Comparison of ENCODE assay signal across 8 cellular contexts in genomic region chr3:122074621-122075265, GRCh38. TPM values are rescaled to one million over a fixed set of nuclear protein-coding genes. Genes with fewer than 3 reads are reported as not detected.
DNase-seq lines count a peak whose midpoint lies in the region; ATAC-seq and TF ChIP-seq lines count a peak whose summit lies in the region.

No MANE protein-coding gene starts in this region.

- intact Hi-C loops in left cardiac atrium (cut with DNase I) = no loop called here

- H2BK12ac ChIP-seq in mesenchymal stem cell (ENCODE audit: low read length in 2 of 2) = no peak overlapping the region

- no peak overlapping the region for H4K8ac ChIP-seq in mesenchymal stem cell (ENCODE audit: low read length)

- in situ Hi-C loops in GM13976 (cut with MboI; ENCODE audit: low sequenced_read_pairs, unreplicated experiment) = no loop called here

- H2BK15ac ChIP-seq in mesenchymal stem cell (ENCODE audit: low read depth, poor library complexity, severe bottlenecking) = no peak overlapping the region

- no peak overlapping the region for H3K14ac ChIP-seq in mesenchymal stem cell (ENCODE audit: low read length in 2 of 2)

- H3K4me3 ChIP-seq in HL-60 (replicated peaks; ENCODE audit: insufficient read depth, low read length) (no peak overlapping the region), coronary artery (no peak overlapping the region), mesenchymal stem cell (ENCODE audit: insufficient read depth in 1 of 2, low read depth in 1 of 2, low read length in 2 of 2) (no peak overlapping the region)
- H3K4me3 ChIP-seq in effector memory CD4-positive, alpha-beta T cell (ENCODE audit: insufficient read depth, low read depth, low read length, poor library complexity, severe bottlenecking) = no peak overlapping the region

- no peak overlapping the region for H3K23ac ChIP-seq in mesenchymal stem cell (ENCODE audit: low read length in 2 of 2)

- H3K4me1 ChIP-seq in effector memory CD4-positive, alpha-beta T cell (ENCODE audit: control insufficient read depth, insufficient read depth, low read length, poor library complexity, severe bottlenecking) = no peaks in the 10 kb centered on the region
- H3K4me1 ChIP-seq in mesenchymal stem cell (ENCODE audit: control insufficient read depth, insufficient read depth, low read depth, low read length) = no peaks in the 10 kb centered on the region

- peak; percentile 49 for DNase-seq in GM13976 (ENCODE audit: low spot score)
- peak; percentile 67 to 77 for DNase-seq in HL-60 (ENCODE audit: low read depth in 1 of 2, low spot score in 1 of 2)
- peak; percentile 61 for DNase-seq in left cardiac atrium
- DNase-seq in effector memory CD4-positive, alpha-beta T cell = no peak
- no peak for DNase-seq in COLO668 (lab: John Stamatoyannopoulos, UW; ENCODE audit: unreplicated experiment)
- DNase-seq in coronary artery (ENCODE audit: low spot score) = no peak
- no peak for DNase-seq in mesenchymal stem cell

- peak; percentile 42 for ATAC-seq in GM21526 (IDR thresholded peaks at IDR 0.05; ENCODE audit: low FRiP score, unreplicated experiment)
- peak; percentile 78 to 93 for ATAC-seq in left cardiac atrium

- H3K79me1 ChIP-seq in mesenchymal stem cell (replicated peaks; ENCODE audit: low read length, poor library complexity, severe bottlenecking) = no peaks in the 10 kb centered on the region

- H3K36me3 ChIP-seq in effector memory CD4-positive, alpha-beta T cell (ENCODE audit: control insufficient read depth, insufficient read depth, low read length) = no peaks in the 10 kb centered on the region
- H3K36me3 ChIP-seq in mesenchymal stem cell (ENCODE audit: control insufficient read depth in 1 of 2, insufficient read depth in 2 of 2, low read depth in 1 of 2, low read length in 2 of 2) = no peaks in the 10 kb centered on the region

- TF ChIP-seq CTCF in GM13976 (IDR thresholded peaks at IDR 0.05; ENCODE audit: borderline replicate concordance, control extremely low read depth, extremely low read depth, insufficient read depth, missing control alignments) (no peak), HL-60 (IDR thresholded peaks at IDR 0.05; ENCODE audit: insufficient read depth, low read length) (no peak), coronary artery (IDR thresholded peaks at IDR 0.05) (no peak)

- no peak overlapping the region for H2BK5ac ChIP-seq in mesenchymal stem cell (ENCODE audit: low read depth, low read length, poor library complexity, severe bottlenecking)

- no peak overlapping the region for H4K91ac ChIP-seq in mesenchymal stem cell (ENCODE audit: low read length)

- H3K18ac ChIP-seq in mesenchymal stem cell (ENCODE audit: low read depth in 1 of 2, low read length in 2 of 2) = no peak overlapping the region

- no peak overlapping the region for H3K4me2 ChIP-seq in mesenchymal stem cell (ENCODE audit: low read length, poor library complexity, severe bottlenecking)

- H3K27me3 ChIP-seq in HL-60 (ENCODE audit: insufficient read depth, poor library complexity, severe bottlenecking) (no peaks in the 10 kb centered on the region), mesenchymal stem cell (ENCODE audit: control insufficient read depth in 1 of 2, insufficient read depth in 1 of 2, low read length in 2 of 2) (peaks cover 0 to 42% of the 10 kb centered on the region in 2 experiments)
- H3K27me3 ChIP-seq in effector memory CD4-positive, alpha-beta T cell (replicated peaks; ENCODE audit: control insufficient read depth, insufficient read depth, low read length, poor library complexity, severe bottlenecking) = no peaks in the 10 kb centered on the region

- H2BK120ac ChIP-seq in mesenchymal stem cell (ENCODE audit: low read depth, low read length) = no peak overlapping the region

- 79% methylated on average over 5 of the region's 6 CpGs for WGBS in mesenchymal stem cell

- no peak overlapping the region for H2AFZ ChIP-seq in mesenchymal stem cell (ENCODE audit: low read depth, low read length)

- H2AK5ac ChIP-seq in mesenchymal stem cell (ENCODE audit: low read length, severe bottlenecking) = no peak overlapping the region

- no peak overlapping the region for H3K4ac ChIP-seq in mesenchymal stem cell (ENCODE audit: low read depth in 1 of 2, low read length in 2 of 2)

- no peak overlapping the region for H3K9ac ChIP-seq in mesenchymal stem cell (ENCODE audit: low read length)

- H3K27ac ChIP-seq in HL-60 (replicated peaks) (peak overlapping the region; percentile 70), coronary artery (peak overlapping the region in 1 of 2 donors; percentile 45), mesenchymal stem cell (ENCODE audit: low read length, poor library complexity, severe bottlenecking) (no peak overlapping the region)
- no peak overlapping the region for H3K27ac ChIP-seq in effector memory CD4-positive, alpha-beta T cell (ENCODE audit: insufficient read depth, low read length, poor library complexity, severe bottlenecking)

- H3K9me3 ChIP-seq in effector memory CD4-positive, alpha-beta T cell (ENCODE audit: control insufficient read depth, low read length) = no peaks in the 10 kb centered on the region
- peaks cover 3% of the 10 kb centered on the region for H3K9me3 ChIP-seq in mesenchymal stem cell (ENCODE audit: control insufficient read depth, low read length)

RNA-seq across cellular contexts. Expression of gene CD86, which starts 19.6 kb away (rescaled TPM):
- 1 to 10 TPM; 3.1 to 8.7 TPM for total RNA-seq in left cardiac atrium
- polyA plus RNA-seq in mesenchymal stem cell (2013, experiment 1 of 2) = not detected
- not detected for polyA plus RNA-seq in mesenchymal stem cell (2013, experiment 2 of 2)

RNA-seq across cellular contexts. Expression of gene ILDR1, which starts 52.7 kb away (rescaled TPM):
- not detected for total RNA-seq in left cardiac atrium
- not detected for polyA plus RNA-seq in mesenchymal stem cell (2013, experiment 1 of 2)
- not detected for polyA plus RNA-seq in mesenchymal stem cell (2013, experiment 2 of 2)

Comparison
In these comparisons a context has a peak if more than half of its experiments do, and no peak if none do; other contexts are left out.
1. DNase-seq: peak in GM13976 (single experiment), HL-60 (2 of 2) and left cardiac atrium (single experiment); none in effector memory CD4-positive, alpha-beta T cell (0 of 3), COLO668 (single experiment), coronary artery (single experiment) and mesenchymal stem cell (single experiment).